Comparison of ENCODE assay signal across 11 cellular contexts in the genomic region with DNA sequence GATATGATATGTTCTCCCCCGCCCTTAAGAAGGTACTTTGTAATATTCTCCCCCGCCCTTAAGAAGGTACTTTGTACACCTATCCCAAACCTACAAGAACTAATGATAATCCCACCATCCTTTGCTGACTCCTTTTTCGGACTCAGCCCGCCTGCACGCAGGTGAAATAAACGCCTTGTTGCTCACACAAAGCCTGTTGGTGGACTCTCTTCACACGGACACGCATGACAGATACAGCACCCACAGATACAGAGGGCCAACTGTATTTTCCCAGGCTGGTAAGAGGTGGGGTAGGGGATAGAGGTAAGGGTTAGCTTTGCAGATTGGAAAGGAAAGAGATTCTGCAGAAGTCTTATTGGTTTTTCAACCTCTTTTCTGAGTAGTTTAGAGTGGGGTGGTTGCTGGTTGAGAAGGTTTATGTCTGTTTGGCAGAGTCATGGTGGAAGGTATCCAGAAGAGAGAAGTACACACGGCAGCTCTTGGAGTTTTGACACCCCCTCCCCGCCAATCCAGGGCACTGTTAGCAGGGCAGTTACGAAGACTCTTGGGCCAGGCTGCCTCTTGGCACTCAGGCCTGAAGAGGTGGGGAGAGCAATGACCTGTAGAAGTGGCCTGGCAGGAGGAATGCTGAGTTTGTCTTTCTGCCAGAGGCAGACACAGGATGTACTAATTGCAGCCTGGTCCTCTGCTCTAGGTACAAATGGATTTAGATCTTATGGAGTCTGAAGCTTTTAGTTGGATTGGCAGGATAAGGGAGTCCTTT.
"Had no signal": no experiment of that assay in that cellular context is flagged by ENCODE, and none has a peak within 500 bp of the region (broad histone marks: within the 10 kb centered on the region; RNA-seq: fewer than 3 reads in every experiment).

No MANE protein-coding gene starts in this region.

- FAIRE-seq: pancreas had no signal

- H3K4me3 ChIP-seq: body of pancreas, pancreas, smooth muscle cell, tibial nerve had no signal

- DNase-seq: activated CD4-positive, alpha-beta T cell treated with anti-CD3 and anti-CD28 coated beads, Interleukin-2, amount 50 U/mL, for 1 hour; activated T-cell treated with anti-CD3 and anti-CD28 coated beads, Interleukin-2, amount 50 U/mL, for 1 hour; amniotic stem cell; cortex of kidney; effector memory CD4-positive, alpha-beta T cell; pancreas; T-helper 2 cell had no signal

- H3K9me3 ChIP-seq: body of pancreas, pancreas, tibial nerve had no signal

- H3K27ac ChIP-seq: body of pancreas, pancreas, tibial nerve had no signal

- ATAC-seq: body of pancreas; stimulated activated effector memory CD8-positive, alpha-beta T cell treated with anti-CD3 and anti-CD28 coated beads, Interleukin-12 subunit alpha, Interleukin-12 subunit beta, amount 100 ng/mL, for 72 hours had no signal

- H3K27me3 ChIP-seq: body of pancreas, pancreas, tibial nerve had no signal

- H3K4me2 ChIP-seq: smooth muscle cell had no signal

- H3K36me3 ChIP-seq: pancreas, tibial nerve had no signal
